ENCODE assay signal across 9 cellular contexts in genomic region chr10:5551531-5552375, GRCh38. TPM values are rescaled to one million over a fixed set of nuclear protein-coding genes. Genes with fewer than 3 reads are reported as not detected.
DNase-seq lines count a peak whose midpoint lies in the region; ATAC-seq, FAIRE-seq and TF ChIP-seq lines count a peak whose summit lies in the region.
"Had no signal": no experiment of that assay in that cellular context is flagged by ENCODE, and none has a peak within 500 bp of the region (broad histone marks: within the 10 kb centered on the region; RNA-seq: fewer than 3 reads in every experiment).

No MANE protein-coding gene starts in this region.

- no peaks in the 10 kb centered on the region for H3K36me3 Mint-ChIP-seq in activated T-cell treated with anti-CD3 and anti-CD28 coated beads, Interleukin-2, amount 50 U/mL, for 72 hours (ENCODE audit: insufficient read depth in 2 of 2)
- H3K36me3 Mint-ChIP-seq in naive thymus-derived CD4-positive, alpha-beta T cell: peaks cover 0 to 2% (median 0%) of the 10 kb centered on the region in 5 donors

- intact Hi-C loops in naive thymus-derived CD4-positive, alpha-beta T cell (cut with micrococcal nuclease): no loop called here
- intact Hi-C loops in thyroid gland (cut with DNase I): no loop called here

- no peaks in the 10 kb centered on the region for H3K36me3 ChIP-seq in naive thymus-derived CD4-positive, alpha-beta T cell (ENCODE audit: control insufficient read depth in 2 of 3, insufficient read depth in 3 of 3, low read length in 3 of 3)
- no peaks in the 10 kb centered on the region for H3K36me3 ChIP-seq in effector memory CD4-positive, alpha-beta T cell (ENCODE audit: control insufficient read depth, insufficient read depth, low read length)
- H3K36me3 ChIP-seq in thyroid gland: no peaks in the 10 kb centered on the region

- DNase-seq in A549 (ENCODE audit: low read depth in 1 of 2, low spot score in 1 of 2) (no peak), NCI-H187 treated with DMSO at 0.1 percent for 48 hours (lab: John Stamatoyannopoulos, UW) (no peak), thyroid gland (no peak)
- peak; percentile 80 to 90 for DNase-seq in activated T-cell treated with anti-CD3 and anti-CD28 coated beads, Interleukin-2, amount 50 U/mL, for 72 hours
- peak in 7 of 9 donors; percentile 16 to 76 (median 38) for DNase-seq in naive thymus-derived CD4-positive, alpha-beta T cell
- DNase-seq in effector memory CD4-positive, alpha-beta T cell: no peak

- ATAC-seq in A549 (no peak), HG03442 (IDR thresholded peaks at IDR 0.05; ENCODE audit: unreplicated experiment) (peak; percentile 45), GM19035 (IDR thresholded peaks at IDR 0.05; ENCODE audit: unreplicated experiment) (no peak)
- ATAC-seq in activated T-cell treated with anti-CD3 and anti-CD28 coated beads, Interleukin-2, amount 50 U/mL, for 72 hours (replicated peaks in 1 of 2): peak; percentile 54 to 61
- ATAC-seq in naive thymus-derived CD4-positive, alpha-beta T cell: no peak

- peaks cover 55% of the 10 kb centered on the region for H3K4me1 ChIP-seq in A549
- peaks cover 0 to 49% of the 10 kb centered on the region in 2 donors for H3K4me1 ChIP-seq in naive thymus-derived CD4-positive, alpha-beta T cell (ENCODE audit: control insufficient read depth in 2 of 2, insufficient read depth in 2 of 2, low read length in 2 of 2)
- H3K4me1 ChIP-seq in effector memory CD4-positive, alpha-beta T cell (ENCODE audit: control insufficient read depth, insufficient read depth, low read length, poor library complexity, severe bottlenecking): peaks cover 15% of the 10 kb centered on the region
- H3K4me1 ChIP-seq in thyroid gland: peaks cover 35 to 59% of the 10 kb centered on the region in 2 donors

- no peaks in the 10 kb centered on the region for H3K9me3 Mint-ChIP-seq in activated T-cell treated with anti-CD3 and anti-CD28 coated beads, Interleukin-2, amount 50 U/mL, for 72 hours
- H3K9me3 Mint-ChIP-seq in naive thymus-derived CD4-positive, alpha-beta T cell: peaks cover 0 to 2% (median 0%) of the 10 kb centered on the region in 11 donors

- no peak overlapping the region for H3K27ac Mint-ChIP-seq in activated T-cell treated with anti-CD3 and anti-CD28 coated beads, Interleukin-2, amount 50 U/mL, for 72 hours
- H3K27ac Mint-ChIP-seq in naive thymus-derived CD4-positive, alpha-beta T cell: peak overlapping the region; percentile 73 to 91 (median 85)

- no peaks in the 10 kb centered on the region for H3K9me3 ChIP-seq in A549
- H3K9me3 ChIP-seq in naive thymus-derived CD4-positive, alpha-beta T cell (ENCODE audit: control insufficient read depth in 2 of 3, low read length in 3 of 3): no peaks in the 10 kb centered on the region
- no peaks in the 10 kb centered on the region for H3K9me3 ChIP-seq in effector memory CD4-positive, alpha-beta T cell (ENCODE audit: control insufficient read depth, low read length)
- H3K9me3 ChIP-seq in thyroid gland: no peaks in the 10 kb centered on the region

- peaks cover 23% of the 10 kb centered on the region for H3K27me3 Mint-ChIP-seq in activated T-cell treated with anti-CD3 and anti-CD28 coated beads, Interleukin-2, amount 50 U/mL, for 72 hours (ENCODE audit: low read depth)
- peaks cover 0 to 7% (median 0%) of the 10 kb centered on the region in 5 donors for H3K27me3 Mint-ChIP-seq in naive thymus-derived CD4-positive, alpha-beta T cell

- H3K4me3 ChIP-seq in A549: no peak overlapping the region
- no peak overlapping the region for H3K4me3 ChIP-seq in naive thymus-derived CD4-positive, alpha-beta T cell (ENCODE audit: low read length)
- H3K4me3 ChIP-seq in effector memory CD4-positive, alpha-beta T cell (ENCODE audit: insufficient read depth, low read depth, low read length, poor library complexity, severe bottlenecking): no peak overlapping the region
- H3K4me3 ChIP-seq in thyroid gland (replicated peaks in 1 of 3): no peak overlapping the region

- 90% methylated on average over 14 of the region's 15 CpGs for WGBS in A549 (ENCODE audit: missing lambda C conversion rate)
- WGBS in thyroid gland, 2 donors: 86 to 91% methylated on average over 12 to 15 of the region's 15 CpGs

- H3K4me2 ChIP-seq in A549: no peak overlapping the region

- TF ChIP-seq CTCF in A549 (IDR thresholded peaks at IDR 0.05) (no peak), thyroid gland (IDR thresholded peaks at IDR 0.05) (no peak)

- TF ChIP-seq POLR2A in A549 (IDR thresholded peaks at IDR 0.05; ENCODE audit: low read length) (no peak), thyroid gland (IDR thresholded peaks at IDR 0.05) (no peak)

- H3K27me3 ChIP-seq in naive thymus-derived CD4-positive, alpha-beta T cell (ENCODE audit: control insufficient read depth in 2 of 2, insufficient read depth in 2 of 2, low read length in 2 of 2): no peaks in the 10 kb centered on the region
- H3K27me3 ChIP-seq in effector memory CD4-positive, alpha-beta T cell (replicated peaks; ENCODE audit: control insufficient read depth, insufficient read depth, low read length, poor library complexity, severe bottlenecking): no peaks in the 10 kb centered on the region
- H3K27me3 ChIP-seq in thyroid gland: no peaks in the 10 kb centered on the region

- peak overlapping the region; percentile 29 to 76 for H3K4me3 Mint-ChIP-seq in activated T-cell treated with anti-CD3 and anti-CD28 coated beads, Interleukin-2, amount 50 U/mL, for 72 hours
- peak overlapping the region; percentile 55 to 72 (median 65) for H3K4me3 Mint-ChIP-seq in naive thymus-derived CD4-positive, alpha-beta T cell

- peaks cover 34% of the 10 kb centered on the region for H3K4me1 Mint-ChIP-seq in activated T-cell treated with anti-CD3 and anti-CD28 coated beads, Interleukin-2, amount 50 U/mL, for 72 hours (ENCODE audit: low read depth)
- peaks cover 7 to 46% (median 32%) of the 10 kb centered on the region in 7 donors for H3K4me1 Mint-ChIP-seq in naive thymus-derived CD4-positive, alpha-beta T cell

- CTCF ChIA-PET in A549 (lab: Yijun Ruan, JAX): interaction anchor here (1.0 to 2.0 kb wide), 3 partner anchors 71 to 110 kb away, joined by 4 to 9 read pairs (median 6); no protein-coding TSS in a partner anchor
- CTCF ChIA-PET in naive thymus-derived CD4-positive, alpha-beta T cell (lab: Charles Lee): interaction anchor here (1.7 kb wide), 1 partner anchor 71 kb away, joined by 4 read pairs; no protein-coding TSS in a partner anchor

- POLR2A ChIA-PET in A549 (lab: Yijun Ruan, JAX): no interaction called here
- POLR2A ChIA-PET in naive thymus-derived CD4-positive, alpha-beta T cell (lab: Charles Lee): interaction anchor here (1.0 to 1.7 kb wide), 2 partner anchors 12 to 14 kb away, joined by 5 to 17 read pairs; no protein-coding TSS in a partner anchor

- TF ChIP-seq RAD21 in A549 (conservative IDR thresholded peaks at IDR 0.05 in 1 of 2, IDR thresholded peaks at IDR 0.05 in 1 of 2): no peak

- no peak for FAIRE-seq in A549 (lab: Jason Lieb, UNC)
- FAIRE-seq: TTC549 had no signal

- H3K27ac ChIP-seq in A549 (peak overlapping the region; percentile 92 to 96), thyroid gland (no peak overlapping the region)
- peak overlapping the region; percentile 6 for H3K27ac ChIP-seq in naive thymus-derived CD4-positive, alpha-beta T cell (ENCODE audit: low read depth, low read length)
- H3K27ac ChIP-seq in effector memory CD4-positive, alpha-beta T cell (ENCODE audit: insufficient read depth, low read length, poor library complexity, severe bottlenecking): no peak overlapping the region

- no peak for TF ChIP-seq EP300 in A549 (IDR thresholded peaks at IDR 0.05)

TF ChIP-seq in A549, 52 proteins besides CTCF, POLR2A, EP300 and RAD21:
- no peak for TF ChIP-seq HOXB5 (CRISPR knock-in tag; IDR thresholded peaks at IDR 0.05)

RNA-seq across cellular contexts. Expression of gene CALML3, which starts 27.0 kb away (rescaled TPM):
- polyA plus RNA-seq in A549 (2011; rRNA removed) (not detected in 2 replicates), A549 (2017; fragmentation: RNase III; extraction: RNeasy Plus Mini Kit Qiagen cat#74134 plus additional on column Dnase treatment) (not detected in 3 replicates)
- 0.01 TPM in 1 of 2 replicates, not detected in the other for polyA plus RNA-seq in A549 (2012; cell fraction: cytosol; rRNA removed)
- not detected in 2 replicates for polyA plus RNA-seq in A549 (2012; cell fraction: nucleus; rRNA removed)
- not detected in 2 replicates for polyA minus RNA-seq in A549 (2011; rRNA and poly(A)+ RNA removed)
- total RNA-seq in activated T-cell treated with anti-CD3 and anti-CD28 coated beads, Interleukin-2, amount 50 U/mL, for 72 hours: not detected
- total RNA-seq in naive thymus-derived CD4-positive, alpha-beta T cell: not detected
- not detected for polyA plus RNA-seq in naive thymus-derived CD4-positive, alpha-beta T cell
- under 1 TPM in 1 of 4 donors, not detected in 3; 0.24 TPM for total RNA-seq in thyroid gland

RNA-seq across cellular contexts. Expression of gene CALML5, which starts 52.4 kb away (rescaled TPM):
- polyA plus RNA-seq in A549 (2011; rRNA removed) (not detected in 2 replicates), A549 (2017; fragmentation: RNase III; extraction: RNeasy Plus Mini Kit Qiagen cat#74134 plus additional on column Dnase treatment) (not detected in 3 replicates)
- polyA plus RNA-seq in A549 (2012; cell fraction: cytosol; rRNA removed): not detected in 2 replicates
- not detected in 2 replicates for polyA plus RNA-seq in A549 (2012; cell fraction: nucleus; rRNA removed)
- not detected in 2 replicates for polyA minus RNA-seq in A549 (2011; rRNA and poly(A)+ RNA removed)
- total RNA-seq in activated T-cell treated with anti-CD3 and anti-CD28 coated beads, Interleukin-2, amount 50 U/mL, for 72 hours: not detected
- total RNA-seq in naive thymus-derived CD4-positive, alpha-beta T cell: not detected
- polyA plus RNA-seq in naive thymus-derived CD4-positive, alpha-beta T cell: not detected
- not detected for total RNA-seq in thyroid gland

Comparison
In these comparisons a context has a peak if more than half of its experiments do, and no peak if none do; other contexts are left out.
1. ATAC-seq: peak in HG03442 (single experiment) and activated T-cell treated with anti-CD3 and anti-CD28 coated beads, Interleukin-2, amount 50 U/mL, for 72 hours (2 of 2); none in A549 (0 of 2), naive thymus-derived CD4-positive, alpha-beta T cell (single experiment) and GM19035 (single experiment).
2. DNase-seq: peak in activated T-cell treated with anti-CD3 and anti-CD28 coated beads, Interleukin-2, amount 50 U/mL, for 72 hours (2 of 2) and naive thymus-derived CD4-positive, alpha-beta T cell (7 of 9); none in A549 (0 of 2), NCI-H187 treated with DMSO at 0.1 percent for 48 hours (single experiment), effector memory CD4-positive, alpha-beta T cell (0 of 3) and thyroid gland (0 of 2).
3. H3K27ac ChIP-seq: peak in A549 (2 of 2) and naive thymus-derived CD4-positive, alpha-beta T cell (single experiment); none in effector memory CD4-positive, alpha-beta T cell (single experiment) and thyroid gland (0 of 3).